8 cellular contexts compared by ENCODE assay signal in the genomic region with DNA sequence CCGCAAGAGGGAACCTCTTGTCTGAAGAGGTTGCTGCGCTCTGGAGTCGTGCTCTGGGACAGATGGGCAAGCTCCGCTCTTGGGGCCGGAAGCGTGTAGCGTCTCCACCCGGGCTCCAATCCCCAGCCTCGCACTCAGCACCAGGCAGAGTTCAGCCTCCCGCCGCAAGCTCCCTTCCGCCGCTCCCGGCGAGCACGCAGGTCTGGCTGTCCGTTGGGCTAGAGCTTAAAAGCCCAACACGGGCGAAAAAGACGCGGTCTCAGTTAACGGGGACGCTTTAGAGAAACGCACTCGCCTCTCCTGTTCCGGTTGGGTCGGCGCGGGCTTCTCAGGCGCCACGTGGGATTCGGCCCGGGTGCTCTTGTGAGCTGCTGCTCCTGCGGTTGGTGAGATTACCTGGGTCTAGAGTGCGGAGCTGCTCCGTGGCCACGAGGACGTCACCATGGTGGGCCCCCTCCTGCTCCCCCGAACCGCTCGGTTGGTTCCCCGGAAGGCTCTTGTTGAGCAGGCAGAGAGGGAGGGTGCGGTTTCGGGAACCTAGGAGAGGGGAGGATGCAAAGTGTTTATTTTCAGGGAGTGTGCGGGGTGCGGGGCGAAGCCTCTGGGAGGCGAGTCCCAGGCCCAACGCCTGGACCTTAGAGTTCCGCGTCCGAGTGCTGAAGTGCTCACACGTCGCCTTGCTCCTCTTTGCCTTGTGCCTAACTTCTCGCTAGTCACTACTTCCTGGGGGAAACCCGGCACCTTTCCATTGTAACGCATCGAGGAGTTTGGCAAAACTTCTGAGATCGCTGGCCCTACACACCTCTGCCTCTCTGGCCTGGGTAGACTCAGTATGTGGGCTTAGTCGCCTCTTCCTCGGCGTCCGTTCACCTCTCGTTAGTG. TPM values are rescaled to one million over a fixed set of nuclear protein-coding genes. Genes with fewer than 3 reads are reported as not detected.
DNase-seq lines count a peak whose midpoint lies in the region; ATAC-seq lines count a peak whose summit lies in the region.

A gene (plus strand): TSS at position 331 of the 882 bp plus-strand sequence. CDS start 112 bp downstream, at position 443.

- no peaks in the 10 kb centered on the region for H3K27me3 ChIP-seq in NT2/D1 (ENCODE audit: insufficient read depth, insufficient read length)

- DNase-seq in COLO829 (ENCODE audit: low spot score) = peak; percentile 92
- peak; percentile 95 for DNase-seq in HT1080 (ENCODE audit: low read depth)
- DNase-seq in NT2/D1 (ENCODE audit: low read depth, low spot score) = peak; percentile 74
- peak; percentile 62 for DNase-seq in activated CD8-positive, alpha-beta memory T cell treated with anti-CD3 and anti-CD28 coated beads, Interleukin-2, amount 50 U/mL, for 1 hour (ENCODE audit: extremely low read depth)
- peak; percentile 57 for DNase-seq in stimulated activated CD8-positive, alpha-beta memory T cell treated with anti-CD3 and anti-CD28 coated beads, Interleukin-15, amount 100 ng/mL, for 4 hours (ENCODE audit: low read depth in 2 of 2)

- H3K36me3 ChIP-seq in NT2/D1 (ENCODE audit: insufficient read depth, insufficient read length, low read length) = peaks cover 14% of the 10 kb centered on the region
- peaks cover 16% of the 10 kb centered on the region for H3K36me3 ChIP-seq in mesodermal cell (ENCODE audit: control insufficient read depth, insufficient read depth, low read length)

- ATAC-seq in GM21360 (IDR thresholded peaks at IDR 0.05; ENCODE audit: unreplicated experiment) = peak; percentile 77

- H3K4me1 ChIP-seq in NT2/D1 (ENCODE audit: insufficient read depth, insufficient read length) = no peaks in the 10 kb centered on the region
- H3K4me1 ChIP-seq in mesodermal cell (ENCODE audit: control insufficient read depth, insufficient read depth, low read length, poor library complexity, severe bottlenecking) = peaks cover 5% of the 10 kb centered on the region

- 0 to 1% methylated on average over 45 to 51 of the region's 64 CpGs for WGBS in mesodermal cell (ENCODE audit: insufficient coverage in 2 of 2), 2 experiments

- no peaks in the 10 kb centered on the region for H3K9me3 ChIP-seq in NT2/D1 (ENCODE audit: insufficient read depth, low read length)
- H3K9me3 ChIP-seq in mesodermal cell (ENCODE audit: control insufficient read depth, low read length) = no peaks in the 10 kb centered on the region

- H3K27ac ChIP-seq in mesodermal cell (ENCODE audit: low read depth, low read length, severe bottlenecking) = peak within 1 kb of the TSS; percentile 95

- H3K4me3 ChIP-seq in NT2/D1 (ENCODE audit: insufficient read length, low read depth) (peak within 1 kb of the TSS; percentile 84), mesodermal cell (ENCODE audit: extremely low read depth, insufficient read depth, low read length, poor library complexity, severe bottlenecking) (peak within 1 kb of the TSS; percentile 77)

- in situ Hi-C loops in endometrial microvascular endothelial cells (cut with HindIII; ENCODE audit: inconsistent ontology term, low pct_unique_long_range_greater_than_20kb, low sequenced_read_pairs) = no loop called here

- peak within 1 kb of the TSS; percentile 95 for H3K9ac ChIP-seq in NT2/D1 (ENCODE audit: insufficient read length, low read depth)

RNA-seq across cellular contexts. Expression of the gene that starts here (rescaled TPM):
- 56.3 and 67.1 TPM in 2 replicates for total RNA-seq in HT1080 (2014; rRNA removed; shearing (Covaris generic))
- polyA plus RNA-seq in HT1080 (2015; cell fraction: cytosol; rRNA removed) = 68.3 and 85.1 TPM in 2 replicates
- polyA plus RNA-seq in HT1080 (2015; cell fraction: nucleus; rRNA removed) = 46.5 and 49.0 TPM in 2 replicates
- 37.4 TPM for total RNA-seq in endometrial microvascular endothelial cells (ENCODE audit: inconsistent ontology term)
- polyA plus RNA-seq in mesodermal cell (2013, experiment 1 of 2) = 44.1 TPM
- 58.0 TPM for polyA plus RNA-seq in mesodermal cell (2013, experiment 2 of 2)

Comparison
In these comparisons a context has a peak if more than half of its experiments do, and no peak if none do; other contexts are left out.
1. Peak in every context shown above with its lines: DNase-seq, ATAC-seq, H3K4me3 ChIP-seq and H3K27ac ChIP-seq.